9 cellular contexts compared by ENCODE assay signal in the genomic region with DNA sequence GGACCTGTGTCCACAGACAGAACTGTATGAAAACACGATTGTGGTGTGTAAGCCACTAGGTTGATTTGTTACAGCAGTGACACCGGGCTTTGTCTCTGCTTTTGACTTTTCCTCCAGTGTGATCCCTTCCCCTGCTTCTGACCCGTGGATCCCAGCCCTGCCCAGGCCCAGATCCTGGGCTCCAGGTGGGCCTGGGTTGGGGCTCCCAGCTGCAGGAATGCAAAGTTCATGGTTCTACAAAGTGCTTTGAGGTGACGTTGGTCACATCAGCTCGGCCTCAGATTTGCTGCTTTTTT. TPM values are rescaled to one million over a fixed set of nuclear protein-coding genes. Genes with fewer than 3 reads are reported as not detected.
DNase-seq lines count a peak whose midpoint lies in the region; ATAC-seq and TF ChIP-seq lines count a peak whose summit lies in the region.
"Had no signal": no experiment of that assay in that cellular context is flagged by ENCODE, and none has a peak within 500 bp of the region (broad histone marks: within the 10 kb centered on the region; RNA-seq: fewer than 3 reads in every experiment).

No MANE protein-coding gene starts in this region.

- no peak for DNase-seq in T-helper 2 cell treated with Interferon-gamma antibody and Interleukin-4, amounts not matched to agents 5 μg/mL and 100 μg/mL, for 36 hours (ENCODE audit: low spot score)
- DNase-seq in esophagus squamous epithelium (lab: John Stamatoyannopoulos, UW) (no peak), gastrocnemius medialis (no peak), SIG-M5 treated with dmso at 0.1 percent for 504 hours (lab: John Stamatoyannopoulos, UW; ENCODE audit: unreplicated experiment) (no peak), T1000 (lab: John Stamatoyannopoulos, UW) (no peak)
- DNase-seq: NCI-H2171 had no signal

- no peaks in the 10 kb centered on the region for H3K9me3 ChIP-seq in HUES64 (ENCODE audit: insufficient read depth, low read depth, low read length)
- no peaks in the 10 kb centered on the region for H3K9me3 ChIP-seq in esophagus squamous epithelium
- no peaks in the 10 kb centered on the region for H3K9me3 ChIP-seq in gastrocnemius medialis
- H3K9me3 ChIP-seq: SJSA1 had no signal

- intact Hi-C loops in esophagus squamous epithelium (cut with DNase I) (no loop called here), gastrocnemius medialis (cut with DNase I; ENCODE audit: low total_unique reads) (no loop called here)

- no peaks in the 10 kb centered on the region for H3K27me3 Mint-ChIP-seq in T-helper 2 cell treated with Interferon-gamma antibody and Interleukin-4, amounts not matched to agents 5 μg/mL and 100 μg/mL, for 36 hours (ENCODE audit: low read depth)

- H3K4me3 ChIP-seq in HUES64 (ENCODE audit: low read length) (no peak overlapping the region), esophagus squamous epithelium (no peak overlapping the region), gastrocnemius medialis (peak overlapping the region in 1 of 4 donors; percentile 26)
- H3K4me3 ChIP-seq: SJSA1 had no signal

- no peaks in the 10 kb centered on the region for H3K9me3 Mint-ChIP-seq in T-helper 2 cell treated with Interferon-gamma antibody and Interleukin-4, amounts not matched to agents 5 μg/mL and 100 μg/mL, for 36 hours

- in situ Hi-C loops in gastrocnemius medialis (cut with MboI; ENCODE audit: low sequenced_read_pairs in 4 of 4) = no loop called here

- WGBS in HUES64 = 78% methylated on average over 5 of the region's 5 CpGs
- 65 to 89% methylated on average over 3 to 5 of the region's 5 CpGs for WGBS in esophagus squamous epithelium, 2 donors

- peak overlapping the region; percentile 82 for H3K27ac Mint-ChIP-seq in T-helper 2 cell treated with Interferon-gamma antibody and Interleukin-4, amounts not matched to agents 5 μg/mL and 100 μg/mL, for 36 hours

- ATAC-seq in gastrocnemius medialis = no peak
- ATAC-seq in GM19452 (IDR thresholded peaks at IDR 0.05; ENCODE audit: unreplicated experiment) = no peak

- H3K27me3 ChIP-seq in HUES64 (ENCODE audit: insufficient read depth, low read length) = no peaks in the 10 kb centered on the region
- no peaks in the 10 kb centered on the region for H3K27me3 ChIP-seq in esophagus squamous epithelium
- no peaks in the 10 kb centered on the region for H3K27me3 ChIP-seq in gastrocnemius medialis
- H3K27me3 ChIP-seq: SJSA1 had no signal

- no peaks in the 10 kb centered on the region for H3K36me3 ChIP-seq in HUES64 (ENCODE audit: insufficient read depth, low read length)
- H3K36me3 ChIP-seq in esophagus squamous epithelium = no peaks in the 10 kb centered on the region
- H3K36me3 ChIP-seq in gastrocnemius medialis = no peaks in the 10 kb centered on the region
- H3K36me3 ChIP-seq: SJSA1 had no signal

- H3K27ac ChIP-seq in HUES64 (ENCODE audit: low read depth, low read length) (peak overlapping the region; percentile 51; the same call in 1 of the 2 replicates), esophagus squamous epithelium (peak overlapping the region in 3 of 4 donors; percentile 7 to 54 (median 44)), gastrocnemius medialis (peak overlapping the region in 3 of 4 donors; percentile 55 to 70 (median 65))
- H3K27ac ChIP-seq: SJSA1 had no signal

- H3K36me3 Mint-ChIP-seq in T-helper 2 cell treated with Interferon-gamma antibody and Interleukin-4, amounts not matched to agents 5 μg/mL and 100 μg/mL, for 36 hours (ENCODE audit: low read depth) = peaks cover 9% of the 10 kb centered on the region

- TF ChIP-seq POLR2A in esophagus squamous epithelium (IDR thresholded peaks at IDR 0.05) (no peak), gastrocnemius medialis (IDR thresholded peaks at IDR 0.05) (no peak)

- TF ChIP-seq CTCF in esophagus squamous epithelium (IDR thresholded peaks at IDR 0.05) (no peak), gastrocnemius medialis (IDR thresholded peaks at IDR 0.05 in 4 of 5, conservative IDR thresholded peaks at IDR 0.05 in 1 of 5) (no peak)

- 0 out of 2 replicates have a peak overlapping the region, but pooled peaks have one; percentile 35 for H3K9ac ChIP-seq in HUES64 (ENCODE audit: low read depth, low read length)

- peaks cover 53% of the 10 kb centered on the region for H3K4me1 ChIP-seq in HUES64 (ENCODE audit: insufficient read depth, low read length)
- H3K4me1 ChIP-seq in esophagus squamous epithelium = peaks cover 16 to 60% (median 27%) of the 10 kb centered on the region in 3 donors
- peaks cover 11 to 24% of the 10 kb centered on the region in 2 donors for H3K4me1 ChIP-seq in gastrocnemius medialis

- H3K4me1 Mint-ChIP-seq in T-helper 2 cell treated with Interferon-gamma antibody and Interleukin-4, amounts not matched to agents 5 μg/mL and 100 μg/mL, for 36 hours (ENCODE audit: low read depth) = peaks cover 70% of the 10 kb centered on the region

- peak overlapping the region; percentile 94 for H3K4me3 Mint-ChIP-seq in T-helper 2 cell treated with Interferon-gamma antibody and Interleukin-4, amounts not matched to agents 5 μg/mL and 100 μg/mL, for 36 hours

RNA-seq across cellular contexts. Expression of a gene that starts 26.8 kb away (rescaled TPM):
- polyA plus RNA-seq in HUES64 (2013, experiment 1 of 2) = 5.9 TPM
- polyA plus RNA-seq in HUES64 (2013, experiment 2 of 2) = 7.5 TPM
- 10 to 100 TPM; 13.2 to 26.4 (median 20.5) TPM for total RNA-seq in esophagus squamous epithelium
- total RNA-seq in gastrocnemius medialis = 10 to 100 TPM; 29.0 to 45.5 (median 34.5) TPM
